Comparison of ENCODE assay signal across 1 cellular context in genomic region chr1:32346532-32347157, GRCh38.
A peak's percentile ranks its signal among the peaks of the same experiment; 100 is the strongest.
TF ChIP-seq lines count a peak whose summit lies in the region.

No MANE protein-coding gene starts in this region.

TF ChIP-seq in HEK293, 187 proteins besides CTCF, POLR2A, EP300 and RAD21:
- TF ChIP-seq ZNF626 (tag by site-specific recombination; IDR thresholded peaks at IDR 0.05) (no peak), ZFP69B (tag by site-specific recombination; IDR thresholded peaks at IDR 0.05) (no peak), ZNF600 (tag by site-specific recombination; IDR thresholded peaks at IDR 0.05) (0 out of 2 replicates have a peak, but pooled peaks have one; percentile 32)
